15 cellular contexts compared by ENCODE assay signal in the genomic region with DNA sequence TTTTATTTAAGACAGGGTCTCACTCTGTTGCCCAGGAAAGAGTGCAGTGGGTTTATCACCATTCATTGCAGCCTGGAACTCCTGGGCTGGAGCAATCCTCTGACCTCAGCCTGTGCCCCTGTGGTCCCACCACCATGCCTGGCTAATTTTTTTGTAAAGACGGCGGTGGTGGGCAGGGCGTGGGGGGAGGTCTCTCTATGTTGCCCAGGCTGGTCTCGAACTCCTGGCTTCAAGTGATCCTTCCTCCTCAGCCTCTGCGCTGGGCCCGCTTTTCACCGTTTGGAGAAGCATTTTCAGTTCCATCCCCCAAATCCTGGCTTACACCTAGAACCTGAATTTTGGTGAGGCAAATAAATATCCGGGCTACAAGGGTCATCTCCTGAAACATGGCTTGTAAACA. TPM values are rescaled to one million over a fixed set of nuclear protein-coding genes. Genes with fewer than 3 reads are reported as not detected.
A peak's percentile ranks its signal among the peaks of the same experiment; 100 is the strongest.
DNase-seq lines count a peak whose midpoint lies in the region; ATAC-seq and TF ChIP-seq lines count a peak whose summit lies in the region.
"Had no signal": no experiment of that assay in that cellular context is flagged by ENCODE, and none has a peak within 500 bp of the region (broad histone marks: within the 10 kb centered on the region; RNA-seq: fewer than 3 reads in every experiment).

No MANE protein-coding gene starts in this region.

- H3K36me3 ChIP-seq in endodermal cell (ENCODE audit: control insufficient read depth, insufficient read depth, low read length) (peaks cover 15% of the 10 kb centered on the region), psoas muscle (ENCODE audit: insufficient read depth in 1 of 2, low read depth in 1 of 2) (peaks cover 0 to 5% of the 10 kb centered on the region in 2 donors)

- no peaks in the 10 kb centered on the region for H3K27me3 Mint-ChIP-seq in natural killer cell (ENCODE audit: low read depth in 2 of 2)
- no peaks in the 10 kb centered on the region for H3K27me3 Mint-ChIP-seq in natural killer cell treated with Interleukin-12 subunit alpha and Interleukin-12 subunit beta and Interleukin-15 and Interleukin-18, amount 100 ng/mL, for 72 hours
- H3K27me3 Mint-ChIP-seq in activated T-helper 17 cell treated with anti-CD3 and anti-CD28 coated beads, Interleukin-2, amount 50 U/mL, for 72 hours: no peaks in the 10 kb centered on the region
- no peaks in the 10 kb centered on the region for H3K27me3 Mint-ChIP-seq in endodermal cell (ENCODE audit: insufficient read depth)

- no peaks in the 10 kb centered on the region for H3K27me3 ChIP-seq in endodermal cell (ENCODE audit: control insufficient read depth, insufficient read depth, low read length, poor library complexity, severe bottlenecking)
- H3K27me3 ChIP-seq in psoas muscle (ENCODE audit: insufficient read depth in 3 of 3, low read length in 2 of 3): no peaks in the 10 kb centered on the region

- H3K4me1 Mint-ChIP-seq in natural killer cell: peaks cover 19 to 26% of the 10 kb centered on the region in 2 donors
- peaks cover 11 to 20% of the 10 kb centered on the region in 2 donors for H3K4me1 Mint-ChIP-seq in natural killer cell treated with Interleukin-12 subunit alpha and Interleukin-12 subunit beta and Interleukin-15 and Interleukin-18, amount 100 ng/mL, for 72 hours (ENCODE audit: low read depth in 2 of 2)
- H3K4me1 Mint-ChIP-seq in activated T-helper 17 cell treated with anti-CD3 and anti-CD28 coated beads, Interleukin-2, amount 50 U/mL, for 72 hours: peaks cover 8% of the 10 kb centered on the region
- H3K4me1 Mint-ChIP-seq in endodermal cell: peaks cover 17% of the 10 kb centered on the region

- intact Hi-C loops in natural killer cell (cut with micrococcal nuclease): loop anchor here (5.0 to 10.0 kb wide), 2 partner anchors 75 to 412 kb away; a partner anchor contains a TSS
- intact Hi-C loops in psoas muscle (cut with DNase I): no loop called here

- H3K36me3 Mint-ChIP-seq in natural killer cell (no peaks in the 10 kb centered on the region), endodermal cell (ENCODE audit: low read depth) (peaks cover 15% of the 10 kb centered on the region)
- H3K36me3 Mint-ChIP-seq in natural killer cell treated with Interleukin-12 subunit alpha and Interleukin-12 subunit beta and Interleukin-15 and Interleukin-18, amount 100 ng/mL, for 72 hours: peaks cover 7% of the 10 kb centered on the region
- H3K36me3 Mint-ChIP-seq in activated T-helper 17 cell treated with anti-CD3 and anti-CD28 coated beads, Interleukin-2, amount 50 U/mL, for 72 hours (ENCODE audit: low read depth): peaks cover 30% of the 10 kb centered on the region

- no peak overlapping the region for H3K9ac ChIP-seq in endodermal cell (ENCODE audit: extremely low read depth, low read length, poor library complexity, severe bottlenecking)

- H3K9me3 Mint-ChIP-seq in natural killer cell (no peaks in the 10 kb centered on the region), endodermal cell (no peaks in the 10 kb centered on the region)
- no peaks in the 10 kb centered on the region for H3K9me3 Mint-ChIP-seq in natural killer cell treated with Interleukin-12 subunit alpha and Interleukin-12 subunit beta and Interleukin-15 and Interleukin-18, amount 100 ng/mL, for 72 hours
- no peaks in the 10 kb centered on the region for H3K9me3 Mint-ChIP-seq in activated T-helper 17 cell treated with anti-CD3 and anti-CD28 coated beads, Interleukin-2, amount 50 U/mL, for 72 hours
- H3K9me3 Mint-ChIP-seq: CD8-positive, alpha-beta T cell had no signal

- no peaks in the 10 kb centered on the region for H3K9me3 ChIP-seq in endodermal cell (ENCODE audit: control insufficient read depth, low read length)
- no peaks in the 10 kb centered on the region for H3K9me3 ChIP-seq in psoas muscle

- H3K4me3 ChIP-seq in endodermal cell (ENCODE audit: low read length) (no peak overlapping the region), psoas muscle (no peak overlapping the region)

- no peak for DNase-seq in natural killer cell
- no peak for DNase-seq in natural killer cell treated with Interleukin-12 subunit alpha and Interleukin-12 subunit beta and Interleukin-15 and Interleukin-18, amount 100 ng/mL, for 72 hours (ENCODE audit: low spot score)
- peak; percentile 45 for DNase-seq in endodermal cell
- no peak for DNase-seq in psoas muscle
- no peak for DNase-seq in NCI-H748 treated with DMSO at 0.1 percent for 48 hours (lab: John Stamatoyannopoulos, UW)
- DNase-seq: 8988T; CD8-positive, alpha-beta T cell; COR-L47; DND-41; GDM1; HCEC 1CT had no signal

- no peak overlapping the region for H3K27ac ChIP-seq in endodermal cell (ENCODE audit: low read depth, low read length)
- H3K27ac ChIP-seq in psoas muscle: peak overlapping the region; percentile 91

- peak overlapping the region; percentile 37 for H3K4me3 Mint-ChIP-seq in natural killer cell
- no peak overlapping the region for H3K4me3 Mint-ChIP-seq in natural killer cell treated with Interleukin-12 subunit alpha and Interleukin-12 subunit beta and Interleukin-15 and Interleukin-18, amount 100 ng/mL, for 72 hours
- H3K4me3 Mint-ChIP-seq in activated T-helper 17 cell treated with anti-CD3 and anti-CD28 coated beads, Interleukin-2, amount 50 U/mL, for 72 hours: peak overlapping the region; percentile 97
- no peak overlapping the region for H3K4me3 Mint-ChIP-seq in endodermal cell

- no peak for TF ChIP-seq CTCF in natural killer cell (IDR thresholded peaks at IDR 0.05)
- TF ChIP-seq CTCF in endodermal cell (conservative IDR thresholded peaks at IDR 0.05): no peak
- TF ChIP-seq CTCF in psoas muscle (IDR thresholded peaks at IDR 0.05): no peak

- 94 to 99% methylated on average over 7 to 8 of the region's 8 CpGs for WGBS in endodermal cell (ENCODE audit: insufficient coverage in 1 of 2, insufficient read length in 1 of 2), 2 experiments
- 96 to 98% (median 98%) methylated on average over 8 of the region's 8 CpGs for WGBS in psoas muscle, 3 donors

- ATAC-seq in natural killer cell (no peak), psoas muscle (no peak), GM19455 (IDR thresholded peaks at IDR 0.05; ENCODE audit: unreplicated experiment) (no peak), HG02623 (IDR thresholded peaks at IDR 0.05; ENCODE audit: unreplicated experiment) (no peak)
- ATAC-seq in natural killer cell treated with Interleukin-12 subunit alpha and Interleukin-12 subunit beta and Interleukin-15 and Interleukin-18, amount 100 ng/mL, for 72 hours: no peak
- no peak for ATAC-seq in activated T-helper 17 cell treated with anti-CD3 and anti-CD28 coated beads, Interleukin-2, amount 50 U/mL, for 72 hours (replicated peaks)
- ATAC-seq: CD8-positive, alpha-beta T cell had no signal

- H3K27ac Mint-ChIP-seq in natural killer cell (peak overlapping the region in 1 of 2 donors; percentile 94), endodermal cell (no peak overlapping the region)
- peak overlapping the region in 1 of 2 donors; percentile 95 for H3K27ac Mint-ChIP-seq in natural killer cell treated with Interleukin-12 subunit alpha and Interleukin-12 subunit beta and Interleukin-15 and Interleukin-18, amount 100 ng/mL, for 72 hours
- H3K27ac Mint-ChIP-seq in activated T-helper 17 cell treated with anti-CD3 and anti-CD28 coated beads, Interleukin-2, amount 50 U/mL, for 72 hours: no peak overlapping the region

- no peaks in the 10 kb centered on the region for H3K4me1 ChIP-seq in endodermal cell (ENCODE audit: control insufficient read depth, insufficient read depth, low read length)
- peaks cover 24% of the 10 kb centered on the region for H3K4me1 ChIP-seq in psoas muscle

RNA-seq across cellular contexts. Expression of a gene that starts 1.4 kb away (rescaled TPM):
- 100 to 1,000 TPM; 209 to 218 (median 218) TPM for total RNA-seq in natural killer cell
- 100 to 1,000 TPM; 312 to 462 TPM for total RNA-seq in natural killer cell treated with Interleukin-12 subunit alpha and Interleukin-12 subunit beta and Interleukin-15 and Interleukin-18, amount 100 ng/mL, for 72 hours
- 100 to 1,000 TPM; 278 to 511 TPM for total RNA-seq in activated T-helper 17 cell treated with anti-CD3 and anti-CD28 coated beads, Interleukin-2, amount 50 U/mL, for 72 hours
- 100 to 1,000 TPM; 608 to 706 TPM for total RNA-seq in endodermal cell
- 609 TPM for polyA plus RNA-seq in endodermal cell (2013, experiment 1 of 2)
- polyA plus RNA-seq in endodermal cell (2013, experiment 2 of 2): 550 TPM
- 1,000 to 10,000 TPM in 1 of 4 donors, 100 to 1,000 TPM in 3; 654 to 1,102 (median 753) TPM for total RNA-seq in psoas muscle
- polyA plus RNA-seq in psoas muscle: 100 to 1,000 TPM; 754 to 939 (median 892) TPM

RNA-seq across cellular contexts. Expression of a gene that starts 4.7 kb away (rescaled TPM):
- total RNA-seq in natural killer cell (10 to 100 TPM; 15.2 to 20.8 (median 16.3) TPM), endodermal cell (100 to 1,000 TPM in 1 of 2 donors, 10 to 100 TPM in 1; 80.1 to 130 TPM), psoas muscle (1 to 10 TPM; 2.8 to 7.5 (median 4.8) TPM)
- 10 to 100 TPM; 32.7 to 42.3 TPM for total RNA-seq in natural killer cell treated with Interleukin-12 subunit alpha and Interleukin-12 subunit beta and Interleukin-15 and Interleukin-18, amount 100 ng/mL, for 72 hours
- 10 to 100 TPM; 34.3 to 54.5 TPM for total RNA-seq in activated T-helper 17 cell treated with anti-CD3 and anti-CD28 coated beads, Interleukin-2, amount 50 U/mL, for 72 hours
- polyA plus RNA-seq in endodermal cell (2013, experiment 1 of 2): 110 TPM
- polyA plus RNA-seq in endodermal cell (2013, experiment 2 of 2): 113 TPM
- 10 to 100 TPM in 1 of 3 donors, 1 to 10 TPM in 2; 6.3 to 16.3 (median 9.0) TPM for polyA plus RNA-seq in psoas muscle

RNA-seq across cellular contexts. Expression of a gene that starts 27.4 kb away (rescaled TPM):
- total RNA-seq in natural killer cell: 10 to 100 TPM; 34.7 to 55.0 (median 46.9) TPM
- total RNA-seq in natural killer cell treated with Interleukin-12 subunit alpha and Interleukin-12 subunit beta and Interleukin-15 and Interleukin-18, amount 100 ng/mL, for 72 hours: 10 to 100 TPM; 29.5 to 65.6 TPM
- total RNA-seq in activated T-helper 17 cell treated with anti-CD3 and anti-CD28 coated beads, Interleukin-2, amount 50 U/mL, for 72 hours: 1 to 10 TPM; 4.3 to 8.1 TPM
- total RNA-seq in endodermal cell: 10 to 100 TPM; 10.6 to 10.8 TPM
- 6.3 TPM for polyA plus RNA-seq in endodermal cell (2013, experiment 1 of 2)
- polyA plus RNA-seq in endodermal cell (2013, experiment 2 of 2): 6.2 TPM
- total RNA-seq in psoas muscle: 10 to 100 TPM in 2 of 4 donors, 1 to 10 TPM in 2; 3.5 to 18.8 (median 10.7) TPM
- 10 to 100 TPM in 1 of 3 donors, 1 to 10 TPM in 1, under 1 TPM in 1; 0.48 to 13.2 (median 6.1) TPM for polyA plus RNA-seq in psoas muscle
- total RNA-seq: H4 had no signal

Comparison
In these comparisons a context has a peak if more than half of its experiments do, and no peak if none do; other contexts are left out.
1. H3K4me3 Mint-ChIP-seq: peak in natural killer cell (single experiment) and activated T-helper 17 cell treated with anti-CD3 and anti-CD28 coated beads, Interleukin-2, amount 50 U/mL, for 72 hours (single experiment); none in natural killer cell treated with Interleukin-12 subunit alpha and Interleukin-12 subunit beta and Interleukin-15 and Interleukin-18, amount 100 ng/mL, for 72 hours (single experiment) and endodermal cell (single experiment).